Comparison of ENCODE assay signal across 2 cellular contexts in genomic region chr21:44516342-44516741, GRCh38.
TF ChIP-seq lines count a peak whose summit lies in the region.

No MANE protein-coding gene starts in this region.

TF ChIP-seq in SK-N-SH, 30 proteins besides CTCF, POLR2A, EP300 and RAD21:
- TF ChIP-seq GATA2 (CRISPR knock-in tag; IDR thresholded peaks at IDR 0.05) = no peak

TF ChIP-seq in SK-N-SH treated with all-trans-retinoic acid at 6 μM for 48 hours, 23 proteins besides CTCF, POLR2A, EP300 and RAD21:
- TF ChIP-seq PATZ1 (CRISPR knock-in tag; IDR thresholded peaks at IDR 0.05; ENCODE audit: borderline replicate concordance) = no peak
- TF ChIP-seq SNAI2 (CRISPR knock-in tag; IDR thresholded peaks at IDR 0.05) = no peak
- TF ChIP-seq PPARA (CRISPR knock-in tag; IDR thresholded peaks at IDR 0.05; ENCODE audit: borderline replicate concordance) = no peak
- no peak for TF ChIP-seq ZC3H10 (CRISPR knock-in tag; IDR thresholded peaks at IDR 0.05)
- no peak for TF ChIP-seq TCF4 (CRISPR knock-in tag; IDR thresholded peaks at IDR 0.05; ENCODE audit: borderline replicate concordance)
- no peak for TF ChIP-seq ISL1 (CRISPR knock-in tag; IDR thresholded peaks at IDR 0.05)
- TF ChIP-seq OSR1 (CRISPR knock-in tag; IDR thresholded peaks at IDR 0.05) = no peak
- no peak for TF ChIP-seq CSDC2 (CRISPR knock-in tag; IDR thresholded peaks at IDR 0.05)
- TF ChIP-seq ZFP30 (CRISPR knock-in tag; IDR thresholded peaks at IDR 0.05) = no peak
- TF ChIP-seq, protein P1, sequence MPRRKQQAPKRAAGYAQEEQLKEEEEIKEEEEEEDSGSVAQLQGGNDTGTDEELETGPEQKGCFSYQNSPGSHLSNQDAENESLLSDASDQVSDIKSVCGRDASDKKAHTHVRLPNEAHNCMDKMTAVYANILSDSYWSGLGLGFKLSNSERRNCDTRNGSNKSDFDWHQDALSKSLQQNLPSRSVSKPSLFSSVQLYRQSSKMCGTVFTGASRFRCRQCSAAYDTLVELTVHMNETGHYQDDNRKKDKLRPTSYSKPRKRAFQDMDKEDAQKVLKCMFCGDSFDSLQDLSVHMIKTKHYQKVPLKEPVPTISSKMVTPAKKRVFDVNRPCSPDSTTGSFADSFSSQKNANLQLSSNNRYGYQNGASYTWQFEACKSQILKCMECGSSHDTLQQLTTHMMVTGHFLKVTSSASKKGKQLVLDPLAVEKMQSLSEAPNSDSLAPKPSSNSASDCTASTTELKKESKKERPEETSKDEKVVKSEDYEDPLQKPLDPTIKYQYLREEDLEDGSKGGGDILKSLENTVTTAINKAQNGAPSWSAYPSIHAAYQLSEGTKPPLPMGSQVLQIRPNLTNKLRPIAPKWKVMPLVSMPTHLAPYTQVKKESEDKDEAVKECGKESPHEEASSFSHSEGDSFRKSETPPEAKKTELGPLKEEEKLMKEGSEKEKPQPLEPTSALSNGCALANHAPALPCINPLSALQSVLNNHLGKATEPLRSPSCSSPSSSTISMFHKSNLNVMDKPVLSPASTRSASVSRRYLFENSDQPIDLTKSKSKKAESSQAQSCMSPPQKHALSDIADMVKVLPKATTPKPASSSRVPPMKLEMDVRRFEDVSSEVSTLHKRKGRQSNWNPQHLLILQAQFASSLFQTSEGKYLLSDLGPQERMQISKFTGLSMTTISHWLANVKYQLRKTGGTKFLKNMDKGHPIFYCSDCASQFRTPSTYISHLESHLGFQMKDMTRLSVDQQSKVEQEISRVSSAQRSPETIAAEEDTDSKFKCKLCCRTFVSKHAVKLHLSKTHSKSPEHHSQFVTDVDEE (CRISPR knock-in tag; IDR thresholded peaks at IDR 0.05) = no peak
- TF ChIP-seq TOX (CRISPR knock-in tag; IDR thresholded peaks at IDR 0.05; ENCODE audit: borderline replicate concordance) = no peak
- TF ChIP-seq ZFP3 (CRISPR knock-in tag; IDR thresholded peaks at IDR 0.05) = no peak
- no peak for TF ChIP-seq ESRRG (CRISPR knock-in tag; IDR thresholded peaks at IDR 0.05)
- TF ChIP-seq, protein P2, sequence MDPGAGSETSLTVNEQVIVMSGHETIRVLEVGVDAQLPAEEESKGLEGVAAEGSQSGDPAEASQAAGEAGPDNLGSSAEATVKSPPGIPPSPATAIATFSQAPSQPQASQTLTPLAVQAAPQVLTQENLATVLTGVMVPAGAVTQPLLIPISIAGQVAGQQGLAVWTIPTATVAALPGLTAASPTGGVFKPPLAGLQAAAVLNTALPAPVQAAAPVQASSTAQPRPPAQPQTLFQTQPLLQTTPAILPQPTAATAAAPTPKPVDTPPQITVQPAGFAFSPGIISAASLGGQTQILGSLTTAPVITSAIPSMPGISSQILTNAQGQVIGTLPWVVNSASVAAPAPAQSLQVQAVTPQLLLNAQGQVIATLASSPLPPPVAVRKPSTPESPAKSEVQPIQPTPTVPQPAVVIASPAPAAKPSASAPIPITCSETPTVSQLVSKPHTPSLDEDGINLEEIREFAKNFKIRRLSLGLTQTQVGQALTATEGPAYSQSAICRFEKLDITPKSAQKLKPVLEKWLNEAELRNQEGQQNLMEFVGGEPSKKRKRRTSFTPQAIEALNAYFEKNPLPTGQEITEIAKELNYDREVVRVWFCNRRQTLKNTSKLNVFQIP (CRISPR knock-in tag; IDR thresholded peaks at IDR 0.05; ENCODE audit: borderline replicate concordance, low read depth) = no peak
